21 cellular contexts compared by ENCODE assay signal in the genomic region with DNA sequence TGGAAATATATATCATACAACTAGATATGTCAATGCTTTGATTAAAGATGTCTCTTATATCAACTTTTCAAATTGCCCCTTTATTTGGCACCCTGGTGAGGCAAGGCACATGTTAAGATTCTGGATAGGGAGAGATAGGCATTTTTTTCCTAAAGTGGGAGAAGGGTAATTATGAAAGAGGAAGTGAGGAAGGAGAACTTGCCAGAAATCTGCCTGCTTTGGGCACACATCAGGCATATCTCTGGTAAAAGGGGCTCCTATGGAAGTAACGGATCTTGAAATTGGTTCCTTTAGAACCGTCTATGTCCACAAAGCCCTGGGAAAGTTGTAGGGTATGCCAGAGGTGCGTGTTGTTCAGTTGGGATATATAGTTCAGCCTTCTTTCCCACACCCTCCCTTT.
"Had no signal": no experiment of that assay in that cellular context is flagged by ENCODE, and none has a peak within 500 bp of the region (broad histone marks: within the 10 kb centered on the region; RNA-seq: fewer than 3 reads in every experiment).

No MANE protein-coding gene starts in this region.

- H3K9me3 ChIP-seq: gastroesophageal sphincter, vagina had no signal

- H3K36me3 ChIP-seq: gastroesophageal sphincter, vagina had no signal

- ATAC-seq: activated CD8-positive, alpha-beta memory T cell treated with anti-CD3 and anti-CD28 coated beads, Interleukin-2, amount 10 ng/mL, durations not matched to agents 7 days and 5 days; activated CD8-positive, alpha-beta T cell treated with anti-CD3 and anti-CD28 coated beads, Interleukin-2, amount 10 ng/mL, durations not matched to agents 7 days and 5 days; activated naive CD8-positive, alpha-beta T cell treated with anti-CD3 and anti-CD28 coated beads, Interleukin-2, amount 50 U/mL, for 24 hours; gastroesophageal sphincter; sciatic nerve; stimulated activated naive CD8-positive, alpha-beta T cell treated with anti-CD3 and anti-CD28 coated beads, Interleukin-15, amount 100 ng/mL, for 72 hours; WTC11 had no signal

- H3K4me3 ChIP-seq: gastroesophageal sphincter, vagina had no signal

- H3K27ac ChIP-seq: gastroesophageal sphincter, vagina had no signal

- FAIRE-seq: small intestine had no signal

- DNase-seq: activated CD4-positive, alpha-beta T cell treated with anti-CD3 and anti-CD28 coated beads for 1 hour; activated CD4-positive, alpha-beta T cell treated with anti-CD3 and anti-CD28 coated beads, Interleukin-2, amount 50 U/mL, for 1 hour; activated CD8-positive, alpha-beta memory T cell treated with anti-CD3 and anti-CD28 coated beads, Interleukin-2, amount 10 ng/mL, durations not matched to agents 7 days and 5 days; activated CD8-positive, alpha-beta T cell treated with anti-CD3 and anti-CD28 coated beads, Interleukin-2, amount 10 ng/mL, durations not matched to agents 7 days and 5 days; activated naive CD8-positive, alpha-beta T cell treated with anti-CD3 and anti-CD28 coated beads, Interleukin-2, amount 50 U/mL, for 24 hours; activated T-cell treated with anti-CD3 and anti-CD28 coated beads, Interleukin-2, amount 50 U/mL, for 48 hours; amygdala; caudate nucleus; cortex of kidney; hippocampal formation; mesendoderm; retina; small intestine; stimulated activated CD4-positive, alpha-beta T cell treated with anti-CD3 and anti-CD28 coated beads, Interleukin-4, amount 100 ng/mL, for 24 hours; stimulated activated naive CD8-positive, alpha-beta T cell treated with anti-CD3 and anti-CD28 coated beads, Interleukin-15, amount 100 ng/mL, for 72 hours; substantia nigra; T1000 had no signal

- H3K27me3 ChIP-seq: gastroesophageal sphincter, vagina had no signal
